ENCODE assay signal across 27 cellular contexts in genomic region chrX:57677132-57677858, GRCh38. TPM values are rescaled to one million over a fixed set of nuclear protein-coding genes. Genes with fewer than 3 reads are reported as not detected.
"Had no signal": no experiment of that assay in that cellular context is flagged by ENCODE, and none has a peak within 500 bp of the region (broad histone marks: within the 10 kb centered on the region; RNA-seq: fewer than 3 reads in every experiment).

No MANE protein-coding gene starts in this region.

- ATAC-seq: activated CD8-positive, alpha-beta T cell treated with anti-CD3 and anti-CD28 coated beads, Interleukin-2, amount 10 ng/mL, durations not matched to agents 7 days and 5 days; mucosa of descending colon; naive thymus-derived CD8-positive, alpha-beta T cell; stimulated activated effector memory CD8-positive, alpha-beta T cell treated with anti-CD3 and anti-CD28 coated beads, Interleukin-12 subunit alpha, Interleukin-12 subunit beta, amount 100 ng/mL, for 72 hours; upper lobe of right lung had no signal

- H3K27ac Mint-ChIP-seq: activated B cell treated with CpG ODN at 0.5 μM for 24 hours; activated CD4-positive, alpha-beta T cell treated with anti-CD3 and anti-CD28 coated beads, Interleukin-2, amount 10 ng/mL, durations not matched to agents 24 days and 14 days; activated CD8-positive, alpha-beta T cell treated with anti-CD3 and anti-CD28 coated beads, Interleukin-2, amount 10 ng/mL, durations not matched to agents 7 days and 5 days; activated naive CD8-positive, alpha-beta T cell; brain; memory B cell; naive thymus-derived CD8-positive, alpha-beta T cell; stimulated activated effector memory CD8-positive, alpha-beta T cell treated with anti-CD3 and anti-CD28 coated beads, Interleukin-12 subunit alpha, Interleukin-12 subunit beta, amount 100 ng/mL, for 72 hours had no signal

- H3K9ac ChIP-seq: parathyroid adenoma had no signal

- H3K4me1 ChIP-seq: esophagus squamous epithelium, left ventricle myocardium inferior, parathyroid adenoma, upper lobe of right lung had no signal

- H3K79me2 ChIP-seq: parathyroid adenoma had no signal

- H3K9me3 Mint-ChIP-seq: activated CD4-positive, alpha-beta T cell treated with anti-CD3 and anti-CD28 coated beads, Interleukin-2, amount 10 ng/mL, durations not matched to agents 24 days and 14 days; central memory CD8-positive, alpha-beta T cell had no signal

- H3K4me3 ChIP-seq: esophagus squamous epithelium, left ventricle myocardium inferior, mucosa of descending colon, thoracic aorta, upper lobe of right lung had no signal

- H3K36me3 Mint-ChIP-seq: brain; memory B cell; stimulated activated effector memory CD8-positive, alpha-beta T cell treated with anti-CD3 and anti-CD28 coated beads, Interleukin-12 subunit alpha, Interleukin-12 subunit beta, amount 100 ng/mL, for 72 hours had no signal

- H3K27ac ChIP-seq: esophagus squamous epithelium, left ventricle myocardium inferior, parathyroid adenoma, thoracic aorta, upper lobe of right lung had no signal

- H3K4me3 Mint-ChIP-seq: activated B cell treated with CpG ODN at 0.5 μM for 24 hours; activated CD4-positive, alpha-beta T cell treated with anti-CD3 and anti-CD28 coated beads, Interleukin-2, amount 10 ng/mL, durations not matched to agents 24 days and 14 days; activated CD8-positive, alpha-beta T cell treated with anti-CD3 and anti-CD28 coated beads, Interleukin-2, amount 10 ng/mL, durations not matched to agents 7 days and 5 days; activated naive CD8-positive, alpha-beta T cell; brain; central memory CD8-positive, alpha-beta T cell; memory B cell; naive thymus-derived CD8-positive, alpha-beta T cell; stimulated activated effector memory CD8-positive, alpha-beta T cell treated with anti-CD3 and anti-CD28 coated beads, Interleukin-12 subunit alpha, Interleukin-12 subunit beta, amount 100 ng/mL, for 72 hours had no signal

- DNase-seq: activated B cell treated with CpG ODN at 0.5 μM for 24 hours; activated CD4-positive, alpha-beta T cell treated with anti-CD3 and anti-CD28 coated beads, Interleukin-2, amount 10 ng/mL, durations not matched to agents 24 days and 14 days; activated CD8-positive, alpha-beta memory T cell treated with anti-CD3 and anti-CD28 coated beads, Interleukin-2, amount 50 U/mL, for 4 hours; activated CD8-positive, alpha-beta T cell treated with anti-CD3 and anti-CD28 coated beads, Interleukin-2, amount 10 ng/mL, durations not matched to agents 7 days and 5 days; activated gamma-delta T cell treated with Interleukin-2 at 50 U/mL for 16 hours; activated T-cell treated with anti-CD3 and anti-CD28 coated beads, Interleukin-2, amount 50 U/mL, for 48 hours; amniotic stem cell; cortex of kidney; effector CD4-positive, alpha-beta T cell; esophagus squamous epithelium; hippocampal formation; left ventricle myocardium inferior; mucosa of descending colon; naive thymus-derived CD8-positive, alpha-beta T cell; upper lobe of right lung had no signal

- H3K36me3 ChIP-seq: esophagus squamous epithelium, left ventricle myocardium inferior, thoracic aorta, upper lobe of right lung had no signal

- H3K27me3 ChIP-seq: esophagus squamous epithelium, upper lobe of right lung had no signal

- H3K4me1 Mint-ChIP-seq: activated B cell treated with CpG ODN at 0.5 μM for 24 hours; activated CD4-positive, alpha-beta T cell treated with anti-CD3 and anti-CD28 coated beads, Interleukin-2, amount 10 ng/mL, durations not matched to agents 24 days and 14 days; brain; central memory CD8-positive, alpha-beta T cell; memory B cell; stimulated activated effector memory CD8-positive, alpha-beta T cell treated with anti-CD3 and anti-CD28 coated beads, Interleukin-12 subunit alpha, Interleukin-12 subunit beta, amount 100 ng/mL, for 72 hours had no signal

- FAIRE-seq: endothelial cell of umbilical vein had no signal

- H2AFZ ChIP-seq: parathyroid adenoma had no signal

- H3K9me3 ChIP-seq: thoracic aorta, upper lobe of right lung had no signal

- H3K27me3 Mint-ChIP-seq: activated B cell treated with CpG ODN at 0.5 μM for 24 hours; activated CD4-positive, alpha-beta T cell treated with anti-CD3 and anti-CD28 coated beads, Interleukin-2, amount 10 ng/mL, durations not matched to agents 24 days and 14 days; activated naive CD8-positive, alpha-beta T cell; brain; memory B cell; naive thymus-derived CD8-positive, alpha-beta T cell had no signal

RNA-seq across cellular contexts. Expression of gene NLRP2B, which starts 2.8 kb away (rescaled TPM):
- total RNA-seq: activated B cell treated with CpG ODN at 0.5 μM for 24 hours; activated CD4-positive, alpha-beta T cell treated with anti-CD3 and anti-CD28 coated beads, Interleukin-2, amount 10 ng/mL, durations not matched to agents 24 days and 14 days; activated CD8-positive, alpha-beta T cell treated with anti-CD3 and anti-CD28 coated beads, Interleukin-2, amount 10 ng/mL, durations not matched to agents 7 days and 5 days; endothelial cell of umbilical vein; esophagus squamous epithelium; fibroblast of villous mesenchyme; glomerular endothelial cell; kidney epithelial cell; left ventricle myocardium inferior; naive thymus-derived CD8-positive, alpha-beta T cell; renal cortical epithelial cell; upper lobe of right lung had no signal
- polyA plus RNA-seq: naive thymus-derived CD8-positive, alpha-beta T cell had no signal
